8 cellular contexts compared by ENCODE assay signal in the genomic region with DNA sequence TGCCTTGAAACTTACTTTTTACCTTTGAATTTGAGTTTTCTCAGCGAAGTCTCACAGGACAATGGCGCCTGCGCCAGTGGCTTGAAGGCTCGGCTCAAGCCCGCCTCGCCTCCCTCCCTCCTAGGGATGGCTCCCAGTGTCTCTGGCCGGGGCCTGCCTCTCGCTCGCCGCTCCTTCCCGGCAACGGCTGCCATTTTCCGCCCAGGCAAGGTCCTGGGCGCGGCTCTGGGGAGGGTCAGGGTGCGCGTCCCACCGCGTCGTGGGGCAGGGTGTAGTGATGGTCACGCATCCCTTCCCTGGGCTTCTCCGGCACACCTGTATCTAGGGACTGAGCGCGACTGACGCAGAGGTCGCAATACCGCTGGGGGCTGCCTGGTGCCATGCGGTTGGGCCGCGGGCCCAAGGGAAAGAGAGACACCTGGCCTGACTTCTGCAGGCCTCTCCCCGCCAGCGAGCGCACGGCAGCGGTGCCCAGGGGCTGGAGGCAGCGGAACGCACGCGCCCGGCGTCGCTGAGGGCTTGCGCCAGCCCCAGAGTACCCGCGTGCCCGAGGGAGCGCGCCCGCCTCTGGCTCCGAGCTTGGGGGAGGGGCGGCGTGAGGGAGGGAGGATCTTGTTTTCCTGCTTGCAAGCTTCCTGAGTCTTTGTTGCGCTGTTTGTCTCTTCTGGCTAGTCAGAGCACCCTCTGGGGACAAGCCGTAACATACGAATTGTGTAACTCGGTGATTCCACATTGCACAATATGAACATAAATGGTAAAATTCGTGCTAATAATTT. TPM values are rescaled to one million over a fixed set of nuclear protein-coding genes. Genes with fewer than 3 reads are reported as not detected.
DNase-seq lines count a peak whose midpoint lies in the region; ATAC-seq and TF ChIP-seq lines count a peak whose summit lies in the region.

No MANE protein-coding gene starts in this region.

- no peak for TF ChIP-seq CTCF in neural crest cell (conservative IDR thresholded peaks at IDR 0.05)

- no peaks in the 10 kb centered on the region for H3K9me3 Mint-ChIP-seq in activated naive CD8-positive, alpha-beta T cell treated with anti-CD3 and anti-CD28 coated beads, Interleukin-2, amount 10 ng/mL, durations not matched to agents 7 days and 5 days
- H3K9me3 Mint-ChIP-seq in neural crest cell: no peaks in the 10 kb centered on the region

- H3K27me3 Mint-ChIP-seq in activated naive CD8-positive, alpha-beta T cell treated with anti-CD3 and anti-CD28 coated beads, Interleukin-2, amount 10 ng/mL, durations not matched to agents 7 days and 5 days: peaks cover 25% of the 10 kb centered on the region
- H3K27me3 Mint-ChIP-seq in neural crest cell (ENCODE audit: low read depth): peaks cover 6% of the 10 kb centered on the region

- H3K27ac ChIP-seq in substantia nigra (ENCODE audit: low read depth, low read length, poor library complexity, severe bottlenecking): peak overlapping the region; percentile 98

- peak overlapping the region; percentile 60 for H3K27ac Mint-ChIP-seq in activated naive CD8-positive, alpha-beta T cell treated with anti-CD3 and anti-CD28 coated beads, Interleukin-2, amount 10 ng/mL, durations not matched to agents 7 days and 5 days
- H3K27ac Mint-ChIP-seq in neural crest cell (ENCODE audit: unreplicated experiment): peak overlapping the region; percentile 94

- peak overlapping the region; percentile 65 for H3K4me3 Mint-ChIP-seq in activated naive CD8-positive, alpha-beta T cell treated with anti-CD3 and anti-CD28 coated beads, Interleukin-2, amount 10 ng/mL, durations not matched to agents 7 days and 5 days
- H3K4me3 Mint-ChIP-seq in neural crest cell: peak overlapping the region; percentile 88

- DNase-seq in AG08395 (ENCODE audit: low spot score) (peak; percentile 87), SHP77 treated with DMSO at 0.1 percent for 48 hours (lab: John Stamatoyannopoulos, UW) (peak; percentile 81), globus pallidus (ENCODE audit: low spot score) (peak; percentile 93), neural crest cell (ENCODE audit: low read depth, low spot score) (peak; percentile 89), substantia nigra (lab: John Stamatoyannopoulos, UW) (peak; percentile 39 to 92 (median 85)), NCI-H2081 treated with DMSO at 0.1 percent for 48 hours (lab: John Stamatoyannopoulos, UW) (no peak)
- peak; percentile 74 for DNase-seq in activated naive CD8-positive, alpha-beta T cell treated with anti-CD3 and anti-CD28 coated beads, Interleukin-2, amount 10 ng/mL, durations not matched to agents 7 days and 5 days

- POLR2A ChIA-PET in activated naive CD8-positive, alpha-beta T cell treated with anti-CD3 and anti-CD28 coated beads, Interleukin-2, amount 10 ng/mL, durations not matched to agents 7 days and 5 days (lab: Charles Lee): interaction anchor here (0.8 to 1.1 kb wide), 2 partner anchors 21 to 50 kb away, joined by 3 to 11 read pairs; a partner anchor contains a TSS

- no peaks in the 10 kb centered on the region for H3K36me3 Mint-ChIP-seq in activated naive CD8-positive, alpha-beta T cell treated with anti-CD3 and anti-CD28 coated beads, Interleukin-2, amount 10 ng/mL, durations not matched to agents 7 days and 5 days
- H3K36me3 Mint-ChIP-seq in neural crest cell (ENCODE audit: low read depth): no peaks in the 10 kb centered on the region

- peak; percentile 44 for ATAC-seq in HG02798 (IDR thresholded peaks at IDR 0.05; ENCODE audit: poor library complexity, unreplicated experiment)
- ATAC-seq in activated naive CD8-positive, alpha-beta T cell treated with anti-CD3 and anti-CD28 coated beads, Interleukin-2, amount 10 ng/mL, durations not matched to agents 7 days and 5 days (ENCODE audit: low read depth): peak; percentile 66

- peaks cover 6% of the 10 kb centered on the region for H3K4me1 Mint-ChIP-seq in activated naive CD8-positive, alpha-beta T cell treated with anti-CD3 and anti-CD28 coated beads, Interleukin-2, amount 10 ng/mL, durations not matched to agents 7 days and 5 days
- peaks cover 9% of the 10 kb centered on the region for H3K4me1 Mint-ChIP-seq in neural crest cell

RNA-seq across cellular contexts. Expression of a gene that starts 20.7 kb away (rescaled TPM):
- total RNA-seq in activated naive CD8-positive, alpha-beta T cell treated with anti-CD3 and anti-CD28 coated beads, Interleukin-2, amount 10 ng/mL, durations not matched to agents 7 days and 5 days: 10 to 100 TPM; 51.9 to 54.0 TPM
- total RNA-seq in neural crest cell: 61.4 and 67.0 TPM in 2 replicates

RNA-seq across cellular contexts. Expression of a gene that starts 27.3 kb away (rescaled TPM):
- total RNA-seq in activated naive CD8-positive, alpha-beta T cell treated with anti-CD3 and anti-CD28 coated beads, Interleukin-2, amount 10 ng/mL, durations not matched to agents 7 days and 5 days: 10 to 100 TPM; 38.4 to 42.1 TPM
- total RNA-seq in neural crest cell: 71.3 and 73.3 TPM in 2 replicates

RNA-seq across cellular contexts. Expression of a gene that starts 51.7 kb away (rescaled TPM):
- total RNA-seq in activated naive CD8-positive, alpha-beta T cell treated with anti-CD3 and anti-CD28 coated beads, Interleukin-2, amount 10 ng/mL, durations not matched to agents 7 days and 5 days: 10 to 100 TPM; 10.3 to 12.2 TPM
- 11.9 and 14.8 TPM in 2 replicates for total RNA-seq in neural crest cell
